In genomic region chr16:29631677-29632076, GRCh38 we compare ENCODE assay signal across 3 cellular contexts. TPM values are rescaled to one million over a fixed set of nuclear protein-coding genes. Genes with fewer than 3 reads are reported as not detected.
"Had no signal": no experiment of that assay in that cellular context is flagged by ENCODE, and none has a peak within 500 bp of the region (broad histone marks: within the 10 kb centered on the region; RNA-seq: fewer than 3 reads in every experiment).

No MANE protein-coding gene starts in this region.

RNA-seq across cellular contexts. Expression of gene SPN, which starts 31.4 kb away (rescaled TPM):
- total RNA-seq: LHCN-M2, MCF 10A, NCI-H460 had no signal

RNA-seq across cellular contexts. Expression of gene QPRT, which starts 47.3 kb away (rescaled TPM):
- total RNA-seq: MCF 10A had no signal
